10 cellular contexts compared by ENCODE assay signal in genomic region chr17:50219939-50220465, GRCh38. TPM values are rescaled to one million over a fixed set of nuclear protein-coding genes. Genes with fewer than 3 reads are reported as not detected.
DNase-seq lines count a peak whose midpoint lies in the region; ATAC-seq and TF ChIP-seq lines count a peak whose summit lies in the region.
"Had no signal": no experiment of that assay in that cellular context is flagged by ENCODE, and none has a peak within 500 bp of the region (broad histone marks: within the 10 kb centered on the region; RNA-seq: fewer than 3 reads in every experiment).

No MANE protein-coding gene starts in this region.

- no peaks in the 10 kb centered on the region for H3K79me2 ChIP-seq in neural progenitor cell (ENCODE audit: low read depth)

- TF ChIP-seq CTCF in RWPE2 (IDR thresholded peaks at IDR 0.05; ENCODE audit: poor library complexity, severe bottlenecking), result no peak
- TF ChIP-seq CTCF in fibroblast of villous mesenchyme (IDR thresholded peaks at IDR 0.05; ENCODE audit: insufficient read depth, low read depth, low read length), result no peak
- no peak for TF ChIP-seq CTCF in neural progenitor cell (IDR thresholded peaks at IDR 0.05)

- H4K20me1 ChIP-seq in BLaER1 (no peaks in the 10 kb centered on the region), neural progenitor cell (ENCODE audit: low read depth) (no peaks in the 10 kb centered on the region)

- peak overlapping the region; percentile 61 for H3K27ac Mint-ChIP-seq in neural progenitor cell
- H3K27ac Mint-ChIP-seq: activated CD4-positive, alpha-beta T cell treated with anti-CD3 and anti-CD28 coated beads, Interleukin-2, amount 10 ng/mL, durations not matched to agents 24 days and 14 days had no signal

- H3K4me1 Mint-ChIP-seq in neural progenitor cell, result peaks cover 56% of the 10 kb centered on the region

- ATAC-seq in RWPE2 (ENCODE audit: low read depth) (peak; percentile 15; the same call in 1 of the 3 replicates), HG02623 (IDR thresholded peaks at IDR 0.05; ENCODE audit: unreplicated experiment) (no peak), GM18873 (IDR thresholded peaks at IDR 0.05; ENCODE audit: low FRiP score, unreplicated experiment) (no peak), HG03095 (IDR thresholded peaks at IDR 0.05; ENCODE audit: unreplicated experiment) (no peak)

- H3K27me3 ChIP-seq in BLaER1 (no peaks in the 10 kb centered on the region), RWPE2 (ENCODE audit: insufficient read depth, poor library complexity, severe bottlenecking) (no peaks in the 10 kb centered on the region), neural progenitor cell (no peaks in the 10 kb centered on the region)

- H3K27ac ChIP-seq in BLaER1 (no peak overlapping the region), RWPE2 (ENCODE audit: poor library complexity, severe bottlenecking) (peak overlapping the region; percentile 94), neural progenitor cell (peak overlapping the region; percentile 48)

- H3F3A ChIP-seq in neural progenitor cell (ENCODE audit: low read depth), result peaks cover 20% of the 10 kb centered on the region

- peak overlapping the region; percentile 97 for H3K4me2 ChIP-seq in BLaER1
- peak overlapping the region; percentile 69 for H3K4me2 ChIP-seq in neural progenitor cell

- peak overlapping the region; percentile 9 for H3K4me3 Mint-ChIP-seq in neural progenitor cell
- H3K4me3 Mint-ChIP-seq: activated CD4-positive, alpha-beta T cell treated with anti-CD3 and anti-CD28 coated beads, Interleukin-2, amount 10 ng/mL, durations not matched to agents 24 days and 14 days had no signal

- H3K36me3 ChIP-seq in BLaER1 (no peaks in the 10 kb centered on the region), RWPE2 (ENCODE audit: low read depth) (no peaks in the 10 kb centered on the region), neural progenitor cell (no peaks in the 10 kb centered on the region)

- H3K4me1 ChIP-seq in BLaER1 (peaks cover 29% of the 10 kb centered on the region), RWPE2 (ENCODE audit: insufficient read depth, poor library complexity, severe bottlenecking) (peaks cover 39% of the 10 kb centered on the region), neural progenitor cell (peaks cover 24% of the 10 kb centered on the region)

- no peak for DNase-seq in RWPE2 (ENCODE audit: low spot score)
- DNase-seq in fibroblast of villous mesenchyme (ENCODE audit: low read depth), result peak; percentile 88
- peak; percentile 90 for DNase-seq in neural progenitor cell (ENCODE audit: low spot score)
- DNase-seq in effector CD4-positive, alpha-beta T cell, result no peak
- DNase-seq: activated CD4-positive, alpha-beta T cell treated with anti-CD3 and anti-CD28 coated beads, Interleukin-2, amount 10 ng/mL, durations not matched to agents 24 days and 14 days; stimulated activated naive CD4-positive, alpha-beta T cell had no signal

- H3K9ac ChIP-seq in BLaER1 (no peak overlapping the region), neural progenitor cell (no peak overlapping the region)

- H3K9me3 Mint-ChIP-seq in neural progenitor cell, result peaks cover 8% of the 10 kb centered on the region

- no peak overlapping the region for H3K4me3 ChIP-seq in BLaER1
- no peak overlapping the region for H3K4me3 ChIP-seq in RWPE2 (ENCODE audit: severe bottlenecking)
- H3K4me3 ChIP-seq in fibroblast of villous mesenchyme (ENCODE audit: low read depth, low read length), result peak overlapping the region; percentile 40
- H3K4me3 ChIP-seq in neural progenitor cell, result peak overlapping the region; percentile 20

- H3K36me3 Mint-ChIP-seq in neural progenitor cell, result no peaks in the 10 kb centered on the region

- H3K9me3 ChIP-seq in BLaER1 (peaks cover 9% of the 10 kb centered on the region), RWPE2 (ENCODE audit: severe bottlenecking) (peaks cover 3% of the 10 kb centered on the region), neural progenitor cell (ENCODE audit: low read depth) (no peaks in the 10 kb centered on the region)

- no peaks in the 10 kb centered on the region for H3K27me3 Mint-ChIP-seq in neural progenitor cell (ENCODE audit: insufficient read depth, low read depth)

- H2AFZ ChIP-seq in neural progenitor cell (replicated peaks), result no peak overlapping the region

RNA-seq across cellular contexts. Expression of gene COL1A1, which starts 18.6 kb away (rescaled TPM):
- total RNA-seq in fibroblast of villous mesenchyme, result 2,749 and 5,894 TPM in 2 replicates
- 1.1 and 4.2 TPM in 2 replicates for total RNA-seq in neural progenitor cell (ENCODE audit: low replicate concordance)

RNA-seq across cellular contexts. Expression of gene SGCA, which starts 54.2 kb away (rescaled TPM):
- total RNA-seq in fibroblast of villous mesenchyme (0.32 TPM in 1 of 2 replicates, not detected in the other), neural progenitor cell (ENCODE audit: low replicate concordance) (1.5 TPM in 1 of 2 replicates, not detected in the other)

RNA-seq across cellular contexts. Expression of gene TMEM92, which starts 54.3 kb away (rescaled TPM):
- total RNA-seq in fibroblast of villous mesenchyme (under 0.01 TPM in 1 of 2 replicates, not detected in the other), neural progenitor cell (ENCODE audit: low replicate concordance) (1.8 and 4.4 TPM in 2 replicates)

Comparison
In these comparisons a context has a peak if more than half of its experiments do, and no peak if none do; other contexts are left out.
1. H3K4me3 ChIP-seq: peak in fibroblast of villous mesenchyme (single experiment) and neural progenitor cell (single experiment); none in BLaER1 (single experiment) and RWPE2 (single experiment).
2. DNase-seq: peak in fibroblast of villous mesenchyme (single experiment) and neural progenitor cell (single experiment); none in RWPE2 (single experiment) and effector CD4-positive, alpha-beta T cell (single experiment).
3. RNA of gene COL1A1, which starts 18.6 kb away (total RNA-seq): 2,749 to 5,894 TPM in fibroblast of villous mesenchyme; 1.1 to 4.2 TPM in neural progenitor cell; every median in the first group is over 100 times any median in the second.